ENCODE assay signal across 1 cellular context in the genomic region with DNA sequence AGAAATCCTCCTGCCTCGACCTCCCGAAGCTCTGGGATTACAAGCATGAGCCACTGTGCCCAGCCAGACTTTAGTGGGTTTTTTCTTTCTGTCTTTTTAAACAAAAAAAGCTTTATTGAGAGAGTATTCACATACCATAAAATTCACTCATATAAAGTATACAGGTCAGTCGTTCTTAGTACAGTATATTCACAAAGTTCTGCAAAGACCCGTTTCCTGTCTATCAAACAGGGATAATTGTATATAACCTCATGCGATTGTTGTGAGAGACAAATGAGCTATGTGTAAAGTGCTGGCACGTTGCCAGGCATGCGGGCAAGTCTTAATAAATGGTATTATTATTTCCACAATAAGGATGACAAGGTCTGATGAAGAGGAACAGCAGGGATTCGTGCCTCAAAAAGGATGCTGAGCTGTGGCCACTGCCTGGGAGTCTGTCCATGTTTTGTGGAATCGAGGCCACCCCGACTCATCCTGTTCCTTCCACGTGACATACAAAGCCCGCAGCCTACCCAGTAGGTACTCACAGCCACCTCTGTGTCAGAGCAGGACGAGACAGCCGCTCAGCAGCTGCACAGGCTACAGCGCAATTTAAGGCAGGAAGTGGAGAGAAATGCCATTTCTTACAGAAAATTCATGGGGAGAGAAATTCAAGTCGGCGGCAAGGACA.
TF ChIP-seq lines count a peak whose summit lies in the region.

No MANE protein-coding gene starts in this region.

TF ChIP-seq in GM12878, 131 proteins besides CTCF, POLR2A, EP300 and RAD21 (continued from another document):
- TF ChIP-seq, protein P1, sequence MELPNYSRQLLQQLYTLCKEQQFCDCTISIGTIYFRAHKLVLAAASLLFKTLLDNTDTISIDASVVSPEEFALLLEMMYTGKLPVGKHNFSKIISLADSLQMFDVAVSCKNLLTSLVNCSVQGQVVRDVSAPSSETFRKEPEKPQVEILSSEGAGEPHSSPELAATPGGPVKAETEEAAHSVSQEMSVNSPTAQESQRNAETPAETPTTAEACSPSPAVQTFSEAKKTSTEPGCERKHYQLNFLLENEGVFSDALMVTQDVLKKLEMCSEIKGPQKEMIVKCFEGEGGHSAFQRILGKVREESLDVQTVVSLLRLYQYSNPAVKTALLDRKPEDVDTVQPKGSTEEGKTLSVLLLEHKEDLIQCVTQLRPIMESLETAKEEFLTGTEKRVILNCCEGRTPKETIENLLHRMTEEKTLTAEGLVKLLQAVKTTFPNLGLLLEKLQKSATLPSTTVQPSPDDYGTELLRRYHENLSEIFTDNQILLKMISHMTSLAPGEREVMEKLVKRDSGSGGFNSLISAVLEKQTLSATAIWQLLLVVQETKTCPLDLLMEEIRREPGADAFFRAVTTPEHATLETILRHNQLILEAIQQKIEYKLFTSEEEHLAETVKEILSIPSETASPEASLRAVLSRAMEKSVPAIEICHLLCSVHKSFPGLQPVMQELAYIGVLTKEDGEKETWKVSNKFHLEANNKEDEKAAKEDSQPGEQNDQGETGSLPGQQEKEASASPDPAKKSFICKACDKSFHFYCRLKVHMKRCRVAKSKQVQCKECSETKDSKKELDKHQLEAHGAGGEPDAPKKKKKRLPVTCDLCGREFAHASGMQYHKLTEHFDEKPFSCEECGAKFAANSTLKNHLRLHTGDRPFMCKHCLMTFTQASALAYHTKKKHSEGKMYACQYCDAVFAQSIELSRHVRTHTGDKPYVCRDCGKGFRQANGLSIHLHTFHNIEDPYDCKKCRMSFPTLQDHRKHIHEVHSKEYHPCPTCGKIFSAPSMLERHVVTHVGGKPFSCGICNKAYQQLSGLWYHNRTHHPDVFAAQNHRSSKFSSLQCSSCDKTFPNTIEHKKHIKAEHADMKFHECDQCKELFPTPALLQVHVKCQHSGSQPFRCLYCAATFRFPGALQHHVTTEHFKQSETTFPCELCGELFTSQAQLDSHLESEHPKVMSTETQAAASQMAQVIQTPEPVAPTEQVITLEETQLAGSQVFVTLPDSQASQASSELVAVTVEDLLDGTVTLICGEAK (IDR thresholded peaks at IDR 0.05; ENCODE audit: borderline replicate concordance) = peak; percentile 43; the same call in 1 of the 2 replicates
TF ChIP-seq in GM12878: peak in this region for 1.
